In genomic region chr1:221741971-221742554, GRCh38 we compare ENCODE assay signal across 7 cellular contexts. TPM values are rescaled to one million over a fixed set of nuclear protein-coding genes. Genes with fewer than 3 reads are reported as not detected.
DNase-seq lines count a peak whose midpoint lies in the region; ATAC-seq lines count a peak whose summit lies in the region.

Gene DUSP10 (minus strand): TSS chr1:221742089. CDS start chr1:221739744, 2,345 bp downstream.

- DNase-seq in NCI-H2081 (lab: John Stamatoyannopoulos, UW) (peak; percentile 100), T-helper 9 cell (peak; percentile 95), astrocyte of the hippocampus (ENCODE audit: low read depth, low spot score) (peak; percentile 100), hippocampal formation (lab: John Stamatoyannopoulos, UW) (peak; percentile 99), renal cortical epithelial cell (ENCODE audit: low read depth) (peak; percentile 98)

- ATAC-seq in GM18511 (IDR thresholded peaks at IDR 0.05; ENCODE audit: unreplicated experiment) (peak; percentile 83), HG03025 (IDR thresholded peaks at IDR 0.05; ENCODE audit: low FRiP score, unreplicated experiment) (peak; percentile 89)

RNA-seq across cellular contexts. Expression of gene DUSP10, which starts in this region (rescaled TPM):
- 14.1 and 108 TPM in 2 replicates for total RNA-seq in renal cortical epithelial cell

Comparison
In these comparisons a context has a peak if more than half of its experiments do, and no peak if none do; other contexts are left out.
1. Peak in every context shown above with its lines: DNase-seq and ATAC-seq.